In genomic region chr2:111747410-111748115, GRCh38 we compare ENCODE assay signal across 8 cellular contexts.
DNase-seq lines count a peak whose midpoint lies in the region; ATAC-seq and TF ChIP-seq lines count a peak whose summit lies in the region.
"Not testable (repeated sequence)": the region's sequence is repeated elsewhere in the genome, so short reads cannot be mapped to it uniquely, and the experiment has no call there.

No MANE protein-coding gene starts in this region.

- not testable (repeated sequence) for H3K4me3 ChIP-seq in Caco-2 (ENCODE audit: low read depth, low read length)

- not testable (repeated sequence) for H3K36me3 ChIP-seq in Caco-2 (ENCODE audit: control insufficient read depth, insufficient read depth, low read length)

- CTCF ChIA-PET in Caco-2 (lab: Charles Lee), result not testable (repeated sequence)

- H3K27ac Mint-ChIP-seq in Caco-2 (ENCODE audit: unreplicated experiment); activated naive CD8-positive, alpha-beta T cell treated with anti-CD3 and anti-CD28 coated beads for 36 hours; glutamatergic neuron (ENCODE audit: unreplicated experiment): not testable (repeated sequence)

- TF ChIP-seq CTCF in Caco-2 (IDR thresholded peaks at IDR 0.05; ENCODE audit: insufficient read depth in 1 of 2, low read depth in 1 of 2, low read length in 1 of 2, severe bottlenecking in 1 of 2, unreplicated experiment in 1 of 2) (peak; percentile 27 to 66), glutamatergic neuron (IDR thresholded peaks at IDR 0.05; ENCODE audit: partially characterized antibody, unreplicated experiment) (peak; percentile 63)
- TF ChIP-seq CTCF in omental fat pad (IDR thresholded peaks at IDR 0.05), result not testable (repeated sequence)

- BruUV-seq in Caco-2 (replicated peaks; lab: Mats Ljungman, UMichigan), result not testable (repeated sequence)

- not testable (repeated sequence) for H3K4me3 Mint-ChIP-seq in Caco-2 (ENCODE audit: unreplicated experiment); activated naive CD8-positive, alpha-beta T cell treated with anti-CD3 and anti-CD28 coated beads for 36 hours; glutamatergic neuron (ENCODE audit: unreplicated experiment)

- H3K9me3 Mint-ChIP-seq in Caco-2 (ENCODE audit: unreplicated experiment); activated naive CD8-positive, alpha-beta T cell treated with anti-CD3 and anti-CD28 coated beads for 36 hours; glutamatergic neuron (ENCODE audit: unreplicated experiment): not testable (repeated sequence)

- not testable (repeated sequence) for H3K27me3 Mint-ChIP-seq in Caco-2 (ENCODE audit: insufficient read depth, unreplicated experiment); activated naive CD8-positive, alpha-beta T cell treated with anti-CD3 and anti-CD28 coated beads for 36 hours; glutamatergic neuron (ENCODE audit: unreplicated experiment)

- intact Hi-C loops in Caco-2 (cut with micrococcal nuclease; ENCODE audit: unreplicated experiment), result not testable (repeated sequence)

- POLR2A ChIA-PET in Caco-2 (lab: Charles Lee), result not testable (repeated sequence)

- H3K4me1 ChIP-seq in Caco-2, result not testable (repeated sequence)

- ATAC-seq in GM21381 (IDR thresholded peaks at IDR 0.05; ENCODE audit: unreplicated experiment), result peak; percentile 85
- peak; percentile 86 for ATAC-seq in HG03432 (IDR thresholded peaks at IDR 0.05; ENCODE audit: unreplicated experiment)
- ATAC-seq in omental fat pad (ENCODE audit: low FRiP score), result peak; percentile 73

- peak; percentile 78 to 85 for DNase-seq in Caco-2
- peak; percentile 76 for DNase-seq in activated CD4-positive, CD25-positive, alpha-beta regulatory T cell treated with anti-CD3 and anti-CD28 coated beads, Interleukin-2, amount 50 U/mL, for 72 hours
- DNase-seq in activated naive CD8-positive, alpha-beta T cell treated with anti-CD3 and anti-CD28 coated beads for 36 hours, result peak; percentile 80
- peak; percentile 86 for DNase-seq in glutamatergic neuron
- DNase-seq in omental fat pad (ENCODE audit: low spot score), result peak; percentile 45
- DNase-seq in stimulated activated CD8-positive, alpha-beta memory T cell treated with anti-CD3 and anti-CD28 coated beads, Interleukin-4, amount 100 ng/mL, for 1 hour (ENCODE audit: low read depth in 2 of 2, low spot score in 1 of 2), result peak; percentile 6 to 34

- not testable (repeated sequence) for H3K4me1 Mint-ChIP-seq in Caco-2 (ENCODE audit: low read depth, unreplicated experiment); activated naive CD8-positive, alpha-beta T cell treated with anti-CD3 and anti-CD28 coated beads for 36 hours; glutamatergic neuron (ENCODE audit: low read depth, unreplicated experiment)

- not testable (repeated sequence) for H3K9me3 ChIP-seq in Caco-2

- H3K36me3 Mint-ChIP-seq in Caco-2 (ENCODE audit: insufficient read depth, unreplicated experiment); activated naive CD8-positive, alpha-beta T cell treated with anti-CD3 and anti-CD28 coated beads for 36 hours; glutamatergic neuron (ENCODE audit: unreplicated experiment): not testable (repeated sequence)

- H3K27me3 ChIP-seq in Caco-2 (replicated peaks; ENCODE audit: control insufficient read depth, insufficient read depth, low read length), result not testable (repeated sequence)

Comparison
In these comparisons a context has a peak if more than half of its experiments do, and no peak if none do; other contexts are left out.
1. DNase-seq: peak in every context shown above with its lines; median percentile 86 in glutamatergic neuron; 82 in Caco-2; 80 in activated naive CD8-positive, alpha-beta T cell treated with anti-CD3 and anti-CD28 coated beads for 36 hours; 76 in activated CD4-positive, CD25-positive, alpha-beta regulatory T cell treated with anti-CD3 and anti-CD28 coated beads, Interleukin-2, amount 50 U/mL, for 72 hours; 45 in omental fat pad; 20 in stimulated activated CD8-positive, alpha-beta memory T cell treated with anti-CD3 and anti-CD28 coated beads, Interleukin-4, amount 100 ng/mL, for 1 hour.